13 cellular contexts compared by ENCODE assay signal in genomic region chr6:143759666-143760065, GRCh38.
DNase-seq lines count a peak whose midpoint lies in the region; ATAC-seq and TF ChIP-seq lines count a peak whose summit lies in the region.
"Had no signal": no experiment of that assay in that cellular context is flagged by ENCODE, and none has a peak within 500 bp of the region (broad histone marks: within the 10 kb centered on the region; RNA-seq: fewer than 3 reads in every experiment).

No MANE protein-coding gene starts in this region.

- no peak overlapping the region for H2BK15ac ChIP-seq in H9 (ENCODE audit: low read depth, low read length)

- no peak overlapping the region for H3K56ac ChIP-seq in H9 (ENCODE audit: insufficient read length, low read depth, low read length)

- H3K4me3 Mint-ChIP-seq in H9: no peak overlapping the region
- no peak overlapping the region for H3K4me3 Mint-ChIP-seq in stimulated activated effector memory CD8-positive, alpha-beta T cell treated with anti-CD3 and anti-CD28 coated beads, Interleukin-12 subunit alpha, Interleukin-12 subunit beta, amount 100 ng/mL, for 72 hours

- no peaks in the 10 kb centered on the region for H3K9me3 Mint-ChIP-seq in H9
- H3K9me3 Mint-ChIP-seq in stimulated activated effector memory CD8-positive, alpha-beta T cell treated with anti-CD3 and anti-CD28 coated beads, Interleukin-12 subunit alpha, Interleukin-12 subunit beta, amount 100 ng/mL, for 72 hours: no peaks in the 10 kb centered on the region

- no peak overlapping the region for H3K4ac ChIP-seq in H9 (ENCODE audit: low read depth, low read length)

- H3K36me3 Mint-ChIP-seq in H9 (ENCODE audit: insufficient read depth in 1 of 3, low read depth in 3 of 3): peaks cover 11 to 55% (median 13%) of the 10 kb centered on the region in 3 experiments; a peak in 5 of 7 replicates
- H3K36me3 Mint-ChIP-seq in stimulated activated effector memory CD8-positive, alpha-beta T cell treated with anti-CD3 and anti-CD28 coated beads, Interleukin-12 subunit alpha, Interleukin-12 subunit beta, amount 100 ng/mL, for 72 hours: peaks cover 10% of the 10 kb centered on the region

- H3K79me1 ChIP-seq in H9 (ENCODE audit: insufficient read depth, low read depth, low read length, poor library complexity, severe bottlenecking): no peaks in the 10 kb centered on the region

- no peaks in the 10 kb centered on the region for H3K4me1 ChIP-seq in H9 (ENCODE audit: insufficient read depth, low read length)

- H2BK5ac ChIP-seq in H9 (ENCODE audit: insufficient read length, low read length): no peak overlapping the region

- no peak overlapping the region for H3T11ph ChIP-seq in H9 (ENCODE audit: low read length)

- H3K27me3 ChIP-seq in H9 (ENCODE audit: insufficient read depth, low read length): no peaks in the 10 kb centered on the region
- H3K27me3 ChIP-seq: cardiac muscle cell had no signal

- peaks cover 0 to 7% of the 10 kb centered on the region in 2 experiments; a peak in 2 of 4 replicates for H3K4me1 Mint-ChIP-seq in H9
- peaks cover 14% of the 10 kb centered on the region for H3K4me1 Mint-ChIP-seq in stimulated activated effector memory CD8-positive, alpha-beta T cell treated with anti-CD3 and anti-CD28 coated beads, Interleukin-12 subunit alpha, Interleukin-12 subunit beta, amount 100 ng/mL, for 72 hours

- no peak overlapping the region for H2AK5ac ChIP-seq in H9 (ENCODE audit: insufficient read length, low read length)

- H2BK120ac ChIP-seq in H9 (ENCODE audit: low read depth, low read length, poor library complexity, severe bottlenecking): no peak overlapping the region

- no peak overlapping the region for H3K27ac ChIP-seq in H9 (ENCODE audit: insufficient read length, low read depth, low read length)
- H3K27ac ChIP-seq: cardiac muscle cell, SK-N-MC had no signal

- H3K79me2 ChIP-seq in H9 (ENCODE audit: insufficient read depth, low read length): no peaks in the 10 kb centered on the region

- peak overlapping the region in 2 of 3 experiments; percentile 30 to 71; a peak in 4 of 7 replicates for H3K27ac Mint-ChIP-seq in H9
- H3K27ac Mint-ChIP-seq in stimulated activated effector memory CD8-positive, alpha-beta T cell treated with anti-CD3 and anti-CD28 coated beads, Interleukin-12 subunit alpha, Interleukin-12 subunit beta, amount 100 ng/mL, for 72 hours: peak overlapping the region; percentile 53

- H3K9me3 ChIP-seq in H9 (ENCODE audit: control insufficient read depth, low read depth, low read length): no peaks in the 10 kb centered on the region
- H3K9me3 ChIP-seq: mucosa of descending colon had no signal

- H3K23ac ChIP-seq in H9 (ENCODE audit: insufficient read length, low read depth, low read length): no peak overlapping the region

- no peak overlapping the region for H3K4me2 ChIP-seq in H9 (ENCODE audit: insufficient read depth, insufficient read length, low read length)

- no peak overlapping the region for H3K18ac ChIP-seq in H9 (ENCODE audit: insufficient read length, low read depth, low read length)

- H4K20me1 ChIP-seq in H9 (ENCODE audit: control insufficient read depth, insufficient read depth, insufficient read length): no peaks in the 10 kb centered on the region

- no peak for ATAC-seq in stimulated activated effector memory CD8-positive, alpha-beta T cell treated with anti-CD3 and anti-CD28 coated beads, Interleukin-12 subunit alpha, Interleukin-12 subunit beta, amount 100 ng/mL, for 72 hours
- no peak for ATAC-seq in GM21447 (IDR thresholded peaks at IDR 0.05; ENCODE audit: unreplicated experiment)
- no peak for ATAC-seq in HG02610 (IDR thresholded peaks at IDR 0.05; ENCODE audit: unreplicated experiment)
- ATAC-seq: mucosa of descending colon had no signal

- no peak overlapping the region for H4K91ac ChIP-seq in H9 (ENCODE audit: insufficient read length, low read depth, low read length)

- no peak overlapping the region for H3K9ac ChIP-seq in H9 (ENCODE audit: extremely low read depth, insufficient read length, low read length)

- H2AFZ ChIP-seq in H9 (ENCODE audit: low read length): no peak overlapping the region

- H3K27me3 Mint-ChIP-seq in H9 (ENCODE audit: low read depth): no peaks in the 10 kb centered on the region

- TF ChIP-seq CTCF in H9 (conservative IDR thresholded peaks at IDR 0.05) (no peak), fibroblast of villous mesenchyme (IDR thresholded peaks at IDR 0.05; ENCODE audit: insufficient read depth, low read depth, low read length) (no peak)

- no peak overlapping the region for H2BK12ac ChIP-seq in H9 (ENCODE audit: insufficient read length, low read depth, low read length)

- H3K23me2 ChIP-seq in H9 (ENCODE audit: insufficient read length, low read depth, low read length, poor library complexity, severe bottlenecking): no peaks in the 10 kb centered on the region

- no CpG with 5 or more reads among the region's 3 CpGs for WGBS in H9 (ENCODE audit: extremely low coverage, insufficient read length, low lambda C conversion rate)

- DNase-seq in H9: no peak
- peak; percentile 57 for DNase-seq in SIG-M5 treated with dmso at 0.1 percent for 504 hours (lab: John Stamatoyannopoulos, UW; ENCODE audit: unreplicated experiment)
- peak; percentile 31 for DNase-seq in fibroblast of villous mesenchyme (ENCODE audit: low read depth)
- no peak for DNase-seq in stimulated activated effector memory CD8-positive, alpha-beta T cell treated with anti-CD3 and anti-CD28 coated beads, Interleukin-12 subunit alpha, Interleukin-12 subunit beta, amount 100 ng/mL, for 72 hours (ENCODE audit: low spot score in 2 of 2)
- DNase-seq in Ammon's horn (ENCODE audit: low spot score): no peak
- DNase-seq: activated CD4-positive, alpha-beta T cell treated with anti-CD3 and anti-CD28 coated beads, Interleukin-2, amount 50 U/mL, for 1 hour; activated effector memory CD4-positive, alpha-beta T cell treated with anti-CD3 and anti-CD28 coated beads, Interleukin-2, amount 50 U/mL, for 16 hours; mucosa of descending colon; NCI-H526 had no signal

- no peak overlapping the region for H4K5ac ChIP-seq in H9 (ENCODE audit: insufficient read length, low read depth, low read length)

- no peak overlapping the region for H2BK20ac ChIP-seq in H9 (ENCODE audit: low read depth, low read length, poor library complexity, severe bottlenecking)

- H3K14ac ChIP-seq in H9 (ENCODE audit: insufficient read depth, low read length): no peak overlapping the region

- no peak overlapping the region for H4K8ac ChIP-seq in H9 (replicated peaks; ENCODE audit: insufficient read length, low read depth, low read length)

- H3K4me3 ChIP-seq in fibroblast of villous mesenchyme (ENCODE audit: low read depth, low read length): no peak overlapping the region
- H3K4me3 ChIP-seq: cardiac muscle cell, mucosa of descending colon, SK-N-MC had no signal

Comparison
In these comparisons a context has a peak if more than half of its experiments do, and no peak if none do; other contexts are left out.
1. DNase-seq: peak in SIG-M5 treated with dmso at 0.1 percent for 504 hours (single experiment) and fibroblast of villous mesenchyme (single experiment); none in H9 (single experiment), stimulated activated effector memory CD8-positive, alpha-beta T cell treated with anti-CD3 and anti-CD28 coated beads, Interleukin-12 subunit alpha, Interleukin-12 subunit beta, amount 100 ng/mL, for 72 hours (0 of 2) and Ammon's horn (single experiment).